Comparison of ENCODE assay signal across 8 cellular contexts in genomic region chr2:201795608-201796477, GRCh38. TPM values are rescaled to one million over a fixed set of nuclear protein-coding genes. Genes with fewer than 3 reads are reported as not detected.
A peak's percentile ranks its signal among the peaks of the same experiment; 100 is the strongest.
DNase-seq lines count a peak whose midpoint lies in the region; ATAC-seq, FAIRE-seq and TF ChIP-seq lines count a peak whose summit lies in the region.

No MANE protein-coding gene starts in this region.

- H3K4me3 ChIP-seq in HL-60 (replicated peaks; ENCODE audit: insufficient read depth, low read length), result no peak overlapping the region

- DNase-seq in D721Med (ENCODE audit: insufficient read length, low spot score) (peak; percentile 49), HL-60 (ENCODE audit: low read depth in 1 of 2, low spot score in 1 of 2) (peak in 1 of 2 experiments; percentile 33), germinal center (ENCODE audit: low spot score) (peak; percentile 19), sciatic nerve (ENCODE audit: low spot score) (no peak), GM19238 (ENCODE audit: insufficient read length, low spot score) (no peak), NCI-H2029 treated with DMSO at 0.1 percent for 48 hours (lab: John Stamatoyannopoulos, UW) (no peak)

- TF ChIP-seq CTCF in D721Med (IDR thresholded peaks at IDR 0.05; ENCODE audit: insufficient read depth, missing control alignments), result peak; percentile 78
- peak; percentile 45 for TF ChIP-seq CTCF in HL-60 (IDR thresholded peaks at IDR 0.05; ENCODE audit: insufficient read depth, low read length)

- ATAC-seq in SK-N-SH treated with all-trans-retinoic acid at 6 μM for 48 hours, result peak; percentile 35
- ATAC-seq in sciatic nerve, result peak; percentile 84
- ATAC-seq in GM19395 (IDR thresholded peaks at IDR 0.05; ENCODE audit: unreplicated experiment), result no peak

- peak; percentile 88 for FAIRE-seq in D721Med (lab: Jason Lieb, UNC)

- intact Hi-C loops in sciatic nerve (cut with DNase I), result no loop called here

- no peaks in the 10 kb centered on the region for H3K27me3 ChIP-seq in HL-60 (ENCODE audit: insufficient read depth, poor library complexity, severe bottlenecking)

- no peak overlapping the region for H3K27ac ChIP-seq in HL-60 (replicated peaks)

TF ChIP-seq in SK-N-SH treated with all-trans-retinoic acid at 6 μM for 48 hours, 23 proteins besides CTCF, POLR2A, EP300 and RAD21:
- TF ChIP-seq ZNF70 (CRISPR knock-in tag; IDR thresholded peaks at IDR 0.05) (no peak), OSR1 (CRISPR knock-in tag; IDR thresholded peaks at IDR 0.05) (no peak), ZNF8 (CRISPR knock-in tag; IDR thresholded peaks at IDR 0.05) (no peak), ZFP30 (CRISPR knock-in tag; IDR thresholded peaks at IDR 0.05) (no peak), CSDC2 (CRISPR knock-in tag; IDR thresholded peaks at IDR 0.05) (no peak), ESRRG (CRISPR knock-in tag; IDR thresholded peaks at IDR 0.05) (no peak), PATZ1 (CRISPR knock-in tag; IDR thresholded peaks at IDR 0.05; ENCODE audit: borderline replicate concordance) (no peak)
TF ChIP-seq in SK-N-SH treated with all-trans-retinoic acid at 6 μM for 48 hours: peak in this region for 0.

RNA-seq across cellular contexts. Expression of gene CDK15, which starts 10.5 kb away (rescaled TPM):
- 2.3 TPM for total RNA-seq in sciatic nerve

RNA-seq across cellular contexts. Expression of gene ALS2, which starts 15.1 kb away (rescaled TPM):
- 36.4 TPM for total RNA-seq in sciatic nerve

Comparison
In these comparisons a context has a peak if more than half of its experiments do, and no peak if none do; other contexts are left out.
1. DNase-seq: peak in D721Med (single experiment) and germinal center (single experiment); none in sciatic nerve (single experiment), GM19238 (single experiment) and NCI-H2029 treated with DMSO at 0.1 percent for 48 hours (single experiment).